Comparison of ENCODE assay signal across 1 cellular context in the genomic region with DNA sequence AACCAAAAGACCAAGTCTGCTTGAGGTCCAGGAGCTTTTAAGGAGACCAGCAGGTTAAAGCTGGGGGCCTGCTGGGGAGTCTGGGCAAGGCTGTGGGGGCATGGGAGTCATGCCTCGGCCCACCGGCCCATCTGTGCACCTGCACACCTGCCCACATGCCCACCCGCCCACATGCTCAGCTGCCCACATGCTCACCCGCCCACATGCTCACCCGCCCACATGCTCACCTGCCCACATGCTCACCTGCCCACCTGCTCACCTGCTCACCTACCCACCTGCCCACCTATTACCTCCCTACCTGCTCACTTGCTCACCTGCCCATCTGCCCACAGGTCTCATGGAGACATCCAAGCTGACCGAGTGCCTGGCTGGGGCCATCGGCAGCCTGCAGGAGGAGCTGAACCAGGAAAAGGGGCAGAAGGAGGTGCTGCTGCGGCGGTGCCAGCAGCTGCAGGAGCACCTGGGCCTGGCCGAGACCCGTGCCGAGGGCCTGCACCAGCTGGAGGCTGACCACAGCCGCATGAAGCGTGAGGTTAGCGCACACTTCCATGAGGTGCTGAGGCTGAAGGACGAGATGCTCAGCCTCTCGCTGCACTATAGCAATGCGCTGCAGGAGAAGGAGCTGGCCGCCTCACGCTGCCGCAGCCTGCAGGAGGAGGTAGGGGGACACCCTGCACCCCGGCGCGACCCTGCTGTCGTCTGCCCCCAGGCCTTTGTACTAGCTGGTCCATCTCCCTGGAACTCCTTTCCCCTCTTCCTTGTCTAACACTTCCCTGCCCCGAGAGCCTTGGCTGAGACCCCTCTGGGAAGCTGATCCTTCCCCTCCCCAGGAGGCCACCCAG.
TF ChIP-seq lines count a peak whose summit lies in the region.

No MANE protein-coding gene starts in this region.

TF ChIP-seq in IMR-90, 13 proteins besides CTCF, POLR2A, EP300 and RAD21:
- TF ChIP-seq BHLHE40 (IDR thresholded peaks at IDR 0.05; ENCODE audit: low read depth, low read length) = no peak
TF ChIP-seq in IMR-90: peak in this region for 0.
